ENCODE assay signal across 29 cellular contexts in the genomic region with DNA sequence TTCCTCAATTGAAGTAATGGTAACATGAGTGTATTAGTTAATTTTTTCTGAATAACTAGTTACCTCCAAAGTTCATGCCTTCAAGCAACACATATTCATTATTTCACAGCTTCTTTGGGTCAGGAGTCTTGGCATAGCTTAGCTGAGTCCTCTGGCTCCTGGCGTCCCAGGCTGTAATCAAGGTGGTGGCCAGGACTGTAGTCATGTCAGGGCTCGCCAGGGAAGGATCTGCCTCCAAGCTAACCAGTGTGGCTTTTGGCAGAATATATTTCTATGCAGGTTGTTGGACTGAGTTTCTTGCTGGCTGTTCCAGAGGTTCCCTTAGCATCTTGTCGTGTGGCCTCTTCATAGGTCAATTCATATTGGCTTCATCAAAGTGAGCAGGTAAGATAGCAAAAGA. TPM values are rescaled to one million over a fixed set of nuclear protein-coding genes. Genes with fewer than 3 reads are reported as not detected.
"Had no signal": no experiment of that assay in that cellular context is flagged by ENCODE, and none has a peak within 500 bp of the region (broad histone marks: within the 10 kb centered on the region; RNA-seq: fewer than 3 reads in every experiment).

No MANE protein-coding gene starts in this region.

- DNase-seq: caudate nucleus; cerebellar nuclear complex; cortex of kidney; dorsolateral prefrontal cortex; effector CD4-positive, alpha-beta T cell; endodermal cell; erythroblast; foreskin fibroblast; glutamatergic neuron; heart right ventricle; hippocampal formation; left ventricle myocardium superior; lower lobe of right lung; naive thymus-derived CD4-positive, alpha-beta T cell; psoas muscle; right cardiac atrium; sigmoid colon; stimulated activated CD4-positive, alpha-beta T cell treated with anti-CD3 and anti-CD28 coated beads, Interleukin-2, amount 100 ng/mL, for 24 hours; stimulated activated CD4-positive, alpha-beta T cell treated with anti-CD3 and anti-CD28 coated beads, Interleukin-4, amount 100 ng/mL, for 24 hours; stimulated activated naive CD8-positive, alpha-beta T cell treated with anti-CD3 and anti-CD28 coated beads, Interleukin-15, Interleukin-2, amounts not matched to agents 100 U/mL and 50 U/mL, for 24 hours; substantia nigra; testis; tibial artery had no signal

- H3K4me3 ChIP-seq: dorsolateral prefrontal cortex, heart right ventricle, lower lobe of right lung, neural progenitor cell, psoas muscle, sigmoid colon, testis, tibial artery had no signal

- H3K36me3 Mint-ChIP-seq: naive thymus-derived CD4-positive, alpha-beta T cell; neural progenitor cell; stimulated activated effector memory CD8-positive, alpha-beta T cell treated with anti-CD3 and anti-CD28 coated beads, Interleukin-12 subunit alpha, Interleukin-12 subunit beta, amount 100 ng/mL, for 72 hours; type B pancreatic cell had no signal

- H3K27me3 Mint-ChIP-seq: memory B cell, type B pancreatic cell had no signal

- H3K27ac Mint-ChIP-seq: endodermal cell; naive thymus-derived CD4-positive, alpha-beta T cell; nephron; neural progenitor cell; stimulated activated effector memory CD8-positive, alpha-beta T cell treated with anti-CD3 and anti-CD28 coated beads, Interleukin-12 subunit alpha, Interleukin-12 subunit beta, amount 100 ng/mL, for 72 hours; type B pancreatic cell had no signal

- H3K4me1 Mint-ChIP-seq: nephron; stimulated activated effector memory CD8-positive, alpha-beta T cell treated with anti-CD3 and anti-CD28 coated beads, Interleukin-12 subunit alpha, Interleukin-12 subunit beta, amount 100 ng/mL, for 72 hours had no signal

- H3K9me3 ChIP-seq: heart right ventricle, lower lobe of right lung, psoas muscle, sigmoid colon, testis, tibial artery had no signal

- H3K4me3 Mint-ChIP-seq: endodermal cell; memory B cell; naive thymus-derived CD4-positive, alpha-beta T cell; nephron; neural progenitor cell; stimulated activated effector memory CD8-positive, alpha-beta T cell treated with anti-CD3 and anti-CD28 coated beads, Interleukin-12 subunit alpha, Interleukin-12 subunit beta, amount 100 ng/mL, for 72 hours; type B pancreatic cell had no signal

- H3K9me3 Mint-ChIP-seq: endodermal cell; memory B cell; naive thymus-derived CD4-positive, alpha-beta T cell; nephron; neural progenitor cell; stimulated activated effector memory CD8-positive, alpha-beta T cell treated with anti-CD3 and anti-CD28 coated beads, Interleukin-12 subunit alpha, Interleukin-12 subunit beta, amount 100 ng/mL, for 72 hours; type B pancreatic cell had no signal

- H3K4me1 ChIP-seq: lower lobe of right lung, psoas muscle, sigmoid colon, testis, tibial artery had no signal

- FAIRE-seq: islet of Langerhans had no signal

- H3K27me3 ChIP-seq: dorsolateral prefrontal cortex, heart right ventricle, neural progenitor cell, sigmoid colon, testis, tibial artery had no signal

- H3K36me3 ChIP-seq: heart right ventricle, lower lobe of right lung, neural progenitor cell, sigmoid colon, tibial artery had no signal

- ATAC-seq: heart right ventricle; left ventricle myocardium superior; lower lobe of right lung; naive thymus-derived CD4-positive, alpha-beta T cell; psoas muscle; right cardiac atrium; stimulated activated effector memory CD8-positive, alpha-beta T cell treated with anti-CD3 and anti-CD28 coated beads, Interleukin-12 subunit alpha, Interleukin-12 subunit beta, amount 100 ng/mL, for 72 hours; stimulated activated naive CD8-positive, alpha-beta T cell treated with anti-CD3 and anti-CD28 coated beads, Interleukin-15, Interleukin-2, amounts not matched to agents 100 U/mL and 50 U/mL, for 24 hours had no signal

- H3K27ac ChIP-seq: dorsolateral prefrontal cortex, heart right ventricle, lower lobe of right lung, neural progenitor cell, psoas muscle, sigmoid colon, testis, tibial artery had no signal

RNA-seq across cellular contexts. Expression of a gene that starts 10.0 kb away (rescaled TPM):
- polyA plus RNA-seq: naive thymus-derived CD4-positive, alpha-beta T cell had no signal
